ENCODE assay signal across 9 cellular contexts in genomic region chr17:42329025-42329976, GRCh38.
DNase-seq lines count a peak whose midpoint lies in the region; ATAC-seq lines count a peak whose summit lies in the region.
"Had no signal": no experiment of that assay in that cellular context is flagged by ENCODE, and none has a peak within 500 bp of the region (broad histone marks: within the 10 kb centered on the region; RNA-seq: fewer than 3 reads in every experiment).

No MANE protein-coding gene starts in this region.

- H3K27me3 ChIP-seq in iPS DF 6.9 (ENCODE audit: control insufficient read depth, insufficient read depth, low read length): no peaks in the 10 kb centered on the region

- no peak for ATAC-seq in stimulated activated effector memory CD8-positive, alpha-beta T cell treated with anti-CD3 and anti-CD28 coated beads, Interleukin-12 subunit alpha, Interleukin-12 subunit beta, amount 100 ng/mL, for 72 hours

- peaks cover 100% of the 10 kb centered on the region for H3K36me3 Mint-ChIP-seq in stimulated activated effector memory CD8-positive, alpha-beta T cell treated with anti-CD3 and anti-CD28 coated beads, Interleukin-12 subunit alpha, Interleukin-12 subunit beta, amount 100 ng/mL, for 72 hours

- H3K9me3 Mint-ChIP-seq in stimulated activated effector memory CD8-positive, alpha-beta T cell treated with anti-CD3 and anti-CD28 coated beads, Interleukin-12 subunit alpha, Interleukin-12 subunit beta, amount 100 ng/mL, for 72 hours: no peaks in the 10 kb centered on the region

- H3K9me3 ChIP-seq in iPS DF 6.9 (ENCODE audit: control insufficient read depth, insufficient read depth, low read length): no peaks in the 10 kb centered on the region

- in situ Hi-C loops in KBM-7 (cut with MboI; ENCODE audit: low pct_unique_long_range_greater_than_20kb, low sequenced_read_pairs): no loop called here

- peak overlapping the region; percentile 48 for H3K27ac Mint-ChIP-seq in stimulated activated effector memory CD8-positive, alpha-beta T cell treated with anti-CD3 and anti-CD28 coated beads, Interleukin-12 subunit alpha, Interleukin-12 subunit beta, amount 100 ng/mL, for 72 hours

- H3K4me3 Mint-ChIP-seq in stimulated activated effector memory CD8-positive, alpha-beta T cell treated with anti-CD3 and anti-CD28 coated beads, Interleukin-12 subunit alpha, Interleukin-12 subunit beta, amount 100 ng/mL, for 72 hours: no peak overlapping the region

- peaks cover 14% of the 10 kb centered on the region for H3K4me1 Mint-ChIP-seq in stimulated activated effector memory CD8-positive, alpha-beta T cell treated with anti-CD3 and anti-CD28 coated beads, Interleukin-12 subunit alpha, Interleukin-12 subunit beta, amount 100 ng/mL, for 72 hours

- no CpG with 5 or more reads among the region's 11 CpGs for WGBS in iPS DF 6.9 (ENCODE audit: insufficient coverage, insufficient read length)

- H3K4me1 ChIP-seq in iPS DF 6.9 (ENCODE audit: control insufficient read depth, insufficient read depth, low read length): no peaks in the 10 kb centered on the region

- H3K27ac ChIP-seq in iPS DF 6.9 (ENCODE audit: low read length): peak overlapping the region; percentile 25

- DNase-seq in HS-5 (ENCODE audit: low read depth) (peak; percentile 53), amniotic stem cell (lab: John Stamatoyannopoulos, UW) (peak; percentile 57), iPS DF 6.9 (ENCODE audit: low read depth, low spot score) (peak; percentile 67), NCI-H1048 (lab: John Stamatoyannopoulos, UW) (no peak), KBM-7 (no peak)
- DNase-seq in stimulated activated effector memory CD8-positive, alpha-beta T cell treated with anti-CD3 and anti-CD28 coated beads, Interleukin-12 subunit alpha, Interleukin-12 subunit beta, amount 100 ng/mL, for 72 hours (ENCODE audit: low spot score in 2 of 2): no peak
- DNase-seq in activated CD8-positive, alpha-beta memory T cell treated with anti-CD3 and anti-CD28 coated beads, Interleukin-2, amount 50 U/mL, for 48 hours: no peak
- DNase-seq in activated CD4-positive, alpha-beta T cell treated with anti-CD3 and anti-CD28 coated beads for 1 hour: no peak
- DNase-seq: stimulated activated CD4-positive, alpha-beta T cell treated with anti-CD3 and anti-CD28 coated beads, Interleukin-4, amount 100 ng/mL, for 24 hours had no signal

- no peak overlapping the region for H3K4me3 ChIP-seq in iPS DF 6.9 (ENCODE audit: low read length)

- peaks cover 19% of the 10 kb centered on the region; the same call in 1 of the 2 replicates for H3K36me3 ChIP-seq in iPS DF 6.9 (ENCODE audit: control insufficient read depth, insufficient read depth, low read length)

Comparison
In these comparisons a context has a peak if more than half of its experiments do, and no peak if none do; other contexts are left out.
1. DNase-seq: peak in HS-5 (single experiment), amniotic stem cell (single experiment) and iPS DF 6.9 (single experiment); none in stimulated activated effector memory CD8-positive, alpha-beta T cell treated with anti-CD3 and anti-CD28 coated beads, Interleukin-12 subunit alpha, Interleukin-12 subunit beta, amount 100 ng/mL, for 72 hours (0 of 2), activated CD8-positive, alpha-beta memory T cell treated with anti-CD3 and anti-CD28 coated beads, Interleukin-2, amount 50 U/mL, for 48 hours (single experiment), NCI-H1048 (single experiment), activated CD4-positive, alpha-beta T cell treated with anti-CD3 and anti-CD28 coated beads for 1 hour (single experiment) and KBM-7 (single experiment).